In genomic region chr2:237072067-237072931, GRCh38 we compare ENCODE assay signal across 8 cellular contexts. TPM values are rescaled to one million over a fixed set of nuclear protein-coding genes. Genes with fewer than 3 reads are reported as not detected.
DNase-seq lines count a peak whose midpoint lies in the region; ATAC-seq and TF ChIP-seq lines count a peak whose summit lies in the region.

No MANE protein-coding gene starts in this region.

- H3K4me3 ChIP-seq in GM12875 (ENCODE audit: low read depth, low read length) = no peak overlapping the region

- TF ChIP-seq POLR2A in erythroblast (IDR thresholded peaks at IDR 0.05; ENCODE audit: low read length) = no peak

- H3K4me3 Mint-ChIP-seq in natural killer cell treated with Interleukin-12 subunit alpha and Interleukin-12 subunit beta and Interleukin-15 and Interleukin-18, amount 100 ng/mL, for 72 hours = no peak overlapping the region

- ATAC-seq in natural killer cell treated with Interleukin-12 subunit alpha and Interleukin-12 subunit beta and Interleukin-15 and Interleukin-18, amount 100 ng/mL, for 72 hours = no peak
- ATAC-seq in GM19324 (IDR thresholded peaks at IDR 0.05; ENCODE audit: low FRiP score, unreplicated experiment) = no peak

- no peaks in the 10 kb centered on the region for H3K9me3 Mint-ChIP-seq in natural killer cell treated with Interleukin-12 subunit alpha and Interleukin-12 subunit beta and Interleukin-15 and Interleukin-18, amount 100 ng/mL, for 72 hours

- H3K27ac Mint-ChIP-seq in natural killer cell treated with Interleukin-12 subunit alpha and Interleukin-12 subunit beta and Interleukin-15 and Interleukin-18, amount 100 ng/mL, for 72 hours = no peak overlapping the region

- peak; percentile 63 for DNase-seq in ACHN
- DNase-seq in NCI-H345 (lab: John Stamatoyannopoulos, UW) = peak; percentile 53
- DNase-seq in activated CD8-positive, alpha-beta memory T cell treated with anti-CD3 and anti-CD28 coated beads, Interleukin-2, amount 50 U/mL, for 1 hour (ENCODE audit: extremely low read depth) = peak; percentile 18
- peak; percentile 54 to 77 for DNase-seq in erythroblast (lab: John Stamatoyannopoulos, UW)
- DNase-seq in natural killer cell treated with Interleukin-12 subunit alpha and Interleukin-12 subunit beta and Interleukin-15 and Interleukin-18, amount 100 ng/mL, for 72 hours (ENCODE audit: low spot score) = peak; percentile 77
- DNase-seq in stimulated activated naive CD4-positive, alpha-beta T cell treated with Interleukin-2 at 50 U/mL for 16 hours (lab: John Stamatoyannopoulos, UW) = peak; percentile 53

- peak; percentile 94 for TF ChIP-seq CTCF in GM12875 (IDR thresholded peaks at IDR 0.05; ENCODE audit: borderline replicate concordance, insufficient read depth, low read depth, low read length)

- no peaks in the 10 kb centered on the region for H3K27me3 Mint-ChIP-seq in natural killer cell treated with Interleukin-12 subunit alpha and Interleukin-12 subunit beta and Interleukin-15 and Interleukin-18, amount 100 ng/mL, for 72 hours

- no peaks in the 10 kb centered on the region for H3K4me1 Mint-ChIP-seq in natural killer cell treated with Interleukin-12 subunit alpha and Interleukin-12 subunit beta and Interleukin-15 and Interleukin-18, amount 100 ng/mL, for 72 hours (ENCODE audit: low read depth in 2 of 2)

- in situ Hi-C loops in ACHN (cut with HindIII; ENCODE audit: low pct_ligation_motif_present, low pct_unique_long_range_greater_than_20kb, low sequenced_read_pairs) = no loop called here

- no peaks in the 10 kb centered on the region for H3K36me3 Mint-ChIP-seq in natural killer cell treated with Interleukin-12 subunit alpha and Interleukin-12 subunit beta and Interleukin-15 and Interleukin-18, amount 100 ng/mL, for 72 hours

RNA-seq across cellular contexts. Expression of gene COPS8, which starts 13.4 kb away (rescaled TPM):
- total RNA-seq in natural killer cell treated with Interleukin-12 subunit alpha and Interleukin-12 subunit beta and Interleukin-15 and Interleukin-18, amount 100 ng/mL, for 72 hours = 10 to 100 TPM; 44.1 to 50.6 TPM

Comparison
In these comparisons a context has a peak if more than half of its experiments do, and no peak if none do; other contexts are left out.
1. DNase-seq: peak in every context shown above with its lines; median percentile 77 in natural killer cell treated with Interleukin-12 subunit alpha and Interleukin-12 subunit beta and Interleukin-15 and Interleukin-18, amount 100 ng/mL, for 72 hours; 66 in erythroblast; 63 in ACHN; 53 in NCI-H345; 53 in stimulated activated naive CD4-positive, alpha-beta T cell treated with Interleukin-2 at 50 U/mL for 16 hours; 18 in activated CD8-positive, alpha-beta memory T cell treated with anti-CD3 and anti-CD28 coated beads, Interleukin-2, amount 50 U/mL, for 1 hour.